In genomic region chr7:32727483-32728411, GRCh38 we compare ENCODE assay signal across 8 cellular contexts.
DNase-seq lines count a peak whose midpoint lies in the region; ATAC-seq and TF ChIP-seq lines count a peak whose summit lies in the region.
"Not testable (repeated sequence)": the region's sequence is repeated elsewhere in the genome, so short reads cannot be mapped to it uniquely, and the experiment has no call there.

No MANE protein-coding gene starts in this region.

- TF ChIP-seq CTCF in H9 (conservative IDR thresholded peaks at IDR 0.05) = not testable (repeated sequence)

- peak overlapping the region; percentile 75 to 87 for H3K4me3 Mint-ChIP-seq in H9
- peak overlapping the region; percentile 73 for H3K4me3 Mint-ChIP-seq in activated naive CD4-positive, alpha-beta T cell treated with anti-CD3 and anti-CD28 coated beads, Interleukin-2, amount 10 ng/mL, durations not matched to agents 7 days and 5 days
- peak overlapping the region; percentile 67 to 95 (median 84) for H3K4me3 Mint-ChIP-seq in naive thymus-derived CD4-positive, alpha-beta T cell

- not testable (repeated sequence) for H3K79me2 ChIP-seq in H9 (ENCODE audit: insufficient read depth, low read length)

- not testable (repeated sequence) for H3K56ac ChIP-seq in H9 (ENCODE audit: insufficient read length, low read depth, low read length)

- H3K9ac ChIP-seq in H9 (ENCODE audit: extremely low read depth, insufficient read length, low read length) (peak overlapping the region; percentile 25), subcutaneous abdominal adipose tissue (ENCODE audit: low read length in 5 of 5) (peak overlapping the region in 4 of 5 donors; percentile 48 to 68 (median 58))

- H2BK120ac ChIP-seq in H9 (ENCODE audit: low read depth, low read length, poor library complexity, severe bottlenecking) = not testable (repeated sequence)

- not testable (repeated sequence) for H3K9me3 Mint-ChIP-seq in H9; activated naive CD4-positive, alpha-beta T cell treated with anti-CD3 and anti-CD28 coated beads, Interleukin-2, amount 10 ng/mL, durations not matched to agents 7 days and 5 days; naive thymus-derived CD4-positive, alpha-beta T cell

- H3K27ac ChIP-seq in H9 (ENCODE audit: insufficient read length, low read depth, low read length); naive thymus-derived CD4-positive, alpha-beta T cell (ENCODE audit: low read depth, low read length): not testable (repeated sequence)
- peak overlapping the region; percentile 30 for H3K27ac ChIP-seq in subcutaneous abdominal adipose tissue (ENCODE audit: low read depth, low read length)

- H3K4me1 Mint-ChIP-seq in H9 = peaks cover 5 to 11% of the 10 kb centered on the region in 2 experiments; a peak in 3 of 4 replicates
- H3K4me1 Mint-ChIP-seq in activated naive CD4-positive, alpha-beta T cell treated with anti-CD3 and anti-CD28 coated beads, Interleukin-2, amount 10 ng/mL, durations not matched to agents 7 days and 5 days; naive thymus-derived CD4-positive, alpha-beta T cell: not testable (repeated sequence)

- not testable (repeated sequence) for H3K79me1 ChIP-seq in H9 (ENCODE audit: insufficient read depth, low read depth, low read length, poor library complexity, severe bottlenecking)

- not testable (repeated sequence) for H3K23me2 ChIP-seq in H9 (ENCODE audit: insufficient read length, low read depth, low read length, poor library complexity, severe bottlenecking)

- not testable (repeated sequence) for H2AK5ac ChIP-seq in H9 (ENCODE audit: insufficient read length, low read length)

- H3K4me3 ChIP-seq in naive thymus-derived CD4-positive, alpha-beta T cell (ENCODE audit: low read length) = peak overlapping the region; percentile 13
- peak overlapping the region in 4 of 5 donors; percentile 68 to 73 (median 71) for H3K4me3 ChIP-seq in subcutaneous abdominal adipose tissue (ENCODE audit: low read depth in 1 of 5, low read length in 5 of 5)

- H3K36me3 Mint-ChIP-seq in H9 (ENCODE audit: insufficient read depth in 1 of 3, low read depth in 3 of 3); activated naive CD4-positive, alpha-beta T cell treated with anti-CD3 and anti-CD28 coated beads, Interleukin-2, amount 10 ng/mL, durations not matched to agents 7 days and 5 days; naive thymus-derived CD4-positive, alpha-beta T cell: not testable (repeated sequence)

- not testable (repeated sequence) for H3K9me3 ChIP-seq in H9 (ENCODE audit: control insufficient read depth, low read depth, low read length); naive thymus-derived CD4-positive, alpha-beta T cell (ENCODE audit: control insufficient read depth in 2 of 3, low read length in 3 of 3); subcutaneous abdominal adipose tissue (ENCODE audit: control insufficient read depth in 5 of 5, low read length in 5 of 5)

- not testable (repeated sequence) for H4K5ac ChIP-seq in H9 (ENCODE audit: insufficient read length, low read depth, low read length)

- H3K4me1 ChIP-seq in H9 (ENCODE audit: insufficient read depth, low read length); naive thymus-derived CD4-positive, alpha-beta T cell (ENCODE audit: control insufficient read depth in 2 of 2, insufficient read depth in 2 of 2, low read length in 2 of 2); subcutaneous abdominal adipose tissue (ENCODE audit: control insufficient read depth in 5 of 5, insufficient read depth in 5 of 5, low read length in 5 of 5): not testable (repeated sequence)

- not testable (repeated sequence) for H4K91ac ChIP-seq in H9 (ENCODE audit: insufficient read length, low read depth, low read length)

- H3K23ac ChIP-seq in H9 (ENCODE audit: insufficient read length, low read depth, low read length) = not testable (repeated sequence)

- in situ Hi-C loops in KBM-7 (cut with MboI; ENCODE audit: low pct_unique_long_range_greater_than_20kb, low sequenced_read_pairs) = not testable (repeated sequence)

- H3T11ph ChIP-seq in H9 (ENCODE audit: low read length) = not testable (repeated sequence)

- H2BK20ac ChIP-seq in H9 (ENCODE audit: low read depth, low read length, poor library complexity, severe bottlenecking) = not testable (repeated sequence)

- not testable (repeated sequence) for H3K27me3 ChIP-seq in H9 (ENCODE audit: insufficient read depth, low read length); naive thymus-derived CD4-positive, alpha-beta T cell (ENCODE audit: control insufficient read depth in 2 of 2, insufficient read depth in 2 of 2, low read length in 2 of 2); subcutaneous abdominal adipose tissue (ENCODE audit: control insufficient read depth in 5 of 5, insufficient read depth in 4 of 5, low read length in 5 of 5)

- peak overlapping the region; percentile 94 for H3K14ac ChIP-seq in H9 (ENCODE audit: insufficient read depth, low read length)

- H3K36me3 ChIP-seq in naive thymus-derived CD4-positive, alpha-beta T cell (ENCODE audit: control insufficient read depth in 2 of 3, insufficient read depth in 3 of 3, low read length in 3 of 3); subcutaneous abdominal adipose tissue (ENCODE audit: control insufficient read depth in 5 of 5, insufficient read depth in 5 of 5, low read length in 5 of 5): not testable (repeated sequence)

- not testable (repeated sequence) for H4K20me1 ChIP-seq in H9 (ENCODE audit: control insufficient read depth, insufficient read depth, insufficient read length)

- not testable (repeated sequence) for H2BK5ac ChIP-seq in H9 (ENCODE audit: insufficient read length, low read length)

- H2BK12ac ChIP-seq in H9 (ENCODE audit: insufficient read length, low read depth, low read length) = not testable (repeated sequence)

- H3K4me2 ChIP-seq in H9 (ENCODE audit: insufficient read depth, insufficient read length, low read length) = not testable (repeated sequence)

- not testable (repeated sequence) for H3K4ac ChIP-seq in H9 (ENCODE audit: low read depth, low read length)

- no CpG with 5 or more reads among the region's 66 CpGs for WGBS in H9 (ENCODE audit: extremely low coverage, insufficient read length, low lambda C conversion rate)

- H3K27me3 Mint-ChIP-seq in H9 (ENCODE audit: low read depth) = not testable (repeated sequence)
- H3K27me3 Mint-ChIP-seq in activated naive CD4-positive, alpha-beta T cell treated with anti-CD3 and anti-CD28 coated beads, Interleukin-2, amount 10 ng/mL, durations not matched to agents 7 days and 5 days = peaks cover 38% of the 10 kb centered on the region
- H3K27me3 Mint-ChIP-seq in naive thymus-derived CD4-positive, alpha-beta T cell = peaks cover 0 to 49% (median 18%) of the 10 kb centered on the region in 5 donors

- not testable (repeated sequence) for H2AFZ ChIP-seq in H9 (ENCODE audit: low read length)

- CTCF ChIA-PET in activated naive CD4-positive, alpha-beta T cell treated with anti-CD3 and anti-CD28 coated beads, Interleukin-2, amount 10 ng/mL, durations not matched to agents 7 days and 5 days (lab: Charles Lee); naive thymus-derived CD4-positive, alpha-beta T cell (lab: Charles Lee): not testable (repeated sequence)

- intact Hi-C loops in naive thymus-derived CD4-positive, alpha-beta T cell (cut with micrococcal nuclease) = not testable (repeated sequence)

- H4K8ac ChIP-seq in H9 (replicated peaks; ENCODE audit: insufficient read length, low read depth, low read length) = not testable (repeated sequence)

- H3K18ac ChIP-seq in H9 (ENCODE audit: insufficient read length, low read depth, low read length) = peak overlapping the region; percentile 28

- peak overlapping the region in 1 of 3 experiments; percentile 45; a peak in 1 of 7 replicates for H3K27ac Mint-ChIP-seq in H9
- not testable (repeated sequence) for H3K27ac Mint-ChIP-seq in activated naive CD4-positive, alpha-beta T cell treated with anti-CD3 and anti-CD28 coated beads, Interleukin-2, amount 10 ng/mL, durations not matched to agents 7 days and 5 days
- peak overlapping the region in 2 of 9 donors; percentile 58 to 66 for H3K27ac Mint-ChIP-seq in naive thymus-derived CD4-positive, alpha-beta T cell

- DNase-seq in GM03348 (ENCODE audit: low spot score) (peak; percentile 65), H9 (peak; percentile 59), KBM-7 (peak; percentile 68), SHP77 (lab: John Stamatoyannopoulos, UW) (peak; percentile 51 to 66), foreskin melanocyte (peak; percentile 17)
- peak; percentile 46 for DNase-seq in activated naive CD4-positive, alpha-beta T cell treated with anti-CD3 and anti-CD28 coated beads, Interleukin-2, amount 10 ng/mL, durations not matched to agents 7 days and 5 days
- DNase-seq in naive thymus-derived CD4-positive, alpha-beta T cell = peak in 7 of 9 donors; percentile 1 to 60 (median 17)

- ATAC-seq in naive thymus-derived CD4-positive, alpha-beta T cell = peak; percentile 76

- not testable (repeated sequence) for H2BK15ac ChIP-seq in H9 (ENCODE audit: low read depth, low read length)

- POLR2A ChIA-PET in naive thymus-derived CD4-positive, alpha-beta T cell (lab: Charles Lee) = not testable (repeated sequence)

Comparison
In these comparisons a context has a peak if more than half of its experiments do, and no peak if none do; other contexts are left out.
1. DNase-seq: peak in every context shown above with its lines; median percentile 68 in KBM-7; 65 in GM03348; 59 in H9; 58 in SHP77; 46 in activated naive CD4-positive, alpha-beta T cell treated with anti-CD3 and anti-CD28 coated beads, Interleukin-2, amount 10 ng/mL, durations not matched to agents 7 days and 5 days; 17 in foreskin melanocyte; 17 in naive thymus-derived CD4-positive, alpha-beta T cell.